1 cellular context compared by ENCODE assay signal in the genomic region with DNA sequence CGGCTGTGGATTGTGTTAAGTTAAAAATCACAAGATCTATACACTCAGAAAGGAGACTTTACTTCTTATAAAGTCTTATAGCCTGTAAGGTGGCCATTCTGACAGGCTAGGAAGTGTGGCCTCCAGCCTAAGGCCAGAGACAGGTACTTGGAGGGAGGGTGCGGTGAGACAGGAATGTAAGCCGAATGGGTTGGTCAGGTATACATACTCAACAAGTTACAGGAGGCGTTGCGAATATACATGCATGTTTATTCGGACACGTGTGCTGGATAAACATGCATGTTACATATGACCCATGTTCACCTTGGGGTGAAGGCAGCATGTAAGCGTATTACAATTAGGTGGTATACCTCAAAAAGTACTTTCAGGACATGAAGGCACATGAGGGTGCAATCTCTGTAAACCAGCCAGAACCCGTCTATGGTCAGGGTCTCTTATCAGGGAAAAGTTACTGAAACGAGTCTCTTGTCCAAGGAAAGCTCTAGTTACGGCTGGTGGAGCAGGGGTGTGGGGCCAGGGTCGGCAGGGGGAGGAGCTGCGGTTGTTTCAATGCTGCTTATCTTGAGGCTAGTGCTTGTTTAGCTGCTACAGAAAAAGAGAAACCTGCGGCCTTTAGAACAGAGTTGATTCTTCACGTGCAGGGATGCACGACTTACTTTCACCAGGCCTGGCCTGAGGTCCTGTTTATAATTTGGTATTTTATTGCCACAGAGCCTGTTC.
TF ChIP-seq lines count a peak whose summit lies in the region.

No MANE protein-coding gene starts in this region.

TF ChIP-seq in K562, 482 proteins besides CTCF, POLR2A, EP300 and RAD21 (continued from another document):
- no peak for TF ChIP-seq YY1 (IDR thresholded peaks at IDR 0.05; ENCODE audit: borderline replicate concordance in 1 of 3, control insufficient read depth in 1 of 3, extremely low read depth in 1 of 3, insufficient read depth in 3 of 3, insufficient read length in 1 of 3, insufficient replicate concordance in 2 of 3, low read depth in 1 of 3, low read length in 2 of 3)
- TF ChIP-seq HES1 (IDR thresholded peaks at IDR 0.05; ENCODE audit: low read depth): peak; percentile 89
- TF ChIP-seq POLR3G (IDR thresholded peaks at IDR 0.05; ENCODE audit: extremely low read depth, insufficient read length, insufficient replicate concordance): no peak
- TF ChIP-seq ZNF165 (CRISPR knock-in tag; IDR thresholded peaks at IDR 0.05; ENCODE audit: borderline replicate concordance): no peak
- no peak for TF ChIP-seq ZNF778 (CRISPR knock-in tag; IDR thresholded peaks at IDR 0.05)
- 0 out of 2 replicates have a peak, but pooled peaks have one; percentile 60 for TF ChIP-seq ZC3H8 (IDR thresholded peaks at IDR 0.05)
- no peak for TF ChIP-seq CHCHD3 (CRISPR knock-in tag; IDR thresholded peaks at IDR 0.05)
- no peak for TF ChIP-seq ZNF655 (CRISPR knock-in tag; IDR thresholded peaks at IDR 0.05)
- TF ChIP-seq ZC3H4 (CRISPR knock-in tag; IDR thresholded peaks at IDR 0.05; ENCODE audit: borderline replicate concordance): no peak
- no peak for TF ChIP-seq SP2 (IDR thresholded peaks at IDR 0.05; ENCODE audit: extremely low read depth, low read depth, low read length, poor library complexity, severe bottlenecking)
- no peak for TF ChIP-seq SNRNP70 (optimal IDR thresholded peaks at IDR 0.05; ENCODE audit: low read depth, low read length)
- TF ChIP-seq MCM3 (IDR thresholded peaks at IDR 0.05): no peak
- TF ChIP-seq, protein P1, sequence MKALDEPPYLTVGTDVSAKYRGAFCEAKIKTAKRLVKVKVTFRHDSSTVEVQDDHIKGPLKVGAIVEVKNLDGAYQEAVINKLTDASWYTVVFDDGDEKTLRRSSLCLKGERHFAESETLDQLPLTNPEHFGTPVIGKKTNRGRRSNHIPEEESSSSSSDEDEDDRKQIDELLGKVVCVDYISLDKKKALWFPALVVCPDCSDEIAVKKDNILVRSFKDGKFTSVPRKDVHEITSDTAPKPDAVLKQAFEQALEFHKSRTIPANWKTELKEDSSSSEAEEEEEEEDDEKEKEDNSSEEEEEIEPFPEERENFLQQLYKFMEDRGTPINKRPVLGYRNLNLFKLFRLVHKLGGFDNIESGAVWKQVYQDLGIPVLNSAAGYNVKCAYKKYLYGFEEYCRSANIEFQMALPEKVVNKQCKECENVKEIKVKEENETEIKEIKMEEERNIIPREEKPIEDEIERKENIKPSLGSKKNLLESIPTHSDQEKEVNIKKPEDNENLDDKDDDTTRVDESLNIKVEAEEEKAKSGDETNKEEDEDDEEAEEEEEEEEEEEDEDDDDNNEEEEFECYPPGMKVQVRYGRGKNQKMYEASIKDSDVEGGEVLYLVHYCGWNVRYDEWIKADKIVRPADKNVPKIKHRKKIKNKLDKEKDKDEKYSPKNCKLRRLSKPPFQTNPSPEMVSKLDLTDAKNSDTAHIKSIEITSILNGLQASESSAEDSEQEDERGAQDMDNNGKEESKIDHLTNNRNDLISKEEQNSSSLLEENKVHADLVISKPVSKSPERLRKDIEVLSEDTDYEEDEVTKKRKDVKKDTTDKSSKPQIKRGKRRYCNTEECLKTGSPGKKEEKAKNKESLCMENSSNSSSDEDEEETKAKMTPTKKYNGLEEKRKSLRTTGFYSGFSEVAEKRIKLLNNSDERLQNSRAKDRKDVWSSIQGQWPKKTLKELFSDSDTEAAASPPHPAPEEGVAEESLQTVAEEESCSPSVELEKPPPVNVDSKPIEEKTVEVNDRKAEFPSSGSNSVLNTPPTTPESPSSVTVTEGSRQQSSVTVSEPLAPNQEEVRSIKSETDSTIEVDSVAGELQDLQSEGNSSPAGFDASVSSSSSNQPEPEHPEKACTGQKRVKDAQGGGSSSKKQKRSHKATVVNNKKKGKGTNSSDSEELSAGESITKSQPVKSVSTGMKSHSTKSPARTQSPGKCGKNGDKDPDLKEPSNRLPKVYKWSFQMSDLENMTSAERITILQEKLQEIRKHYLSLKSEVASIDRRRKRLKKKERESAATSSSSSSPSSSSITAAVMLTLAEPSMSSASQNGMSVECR (CRISPR knock-in tag; IDR thresholded peaks at IDR 0.05): peak; percentile 64; the same call in 1 of the 2 replicates
- peak; percentile 48 for TF ChIP-seq HMGN3 (IDR thresholded peaks at IDR 0.05; ENCODE audit: borderline replicate concordance, extremely low read depth, insufficient read length, low read depth, low read length)
- TF ChIP-seq KHSRP (IDR thresholded peaks at IDR 0.05): no peak
- TF ChIP-seq, protein P2, sequence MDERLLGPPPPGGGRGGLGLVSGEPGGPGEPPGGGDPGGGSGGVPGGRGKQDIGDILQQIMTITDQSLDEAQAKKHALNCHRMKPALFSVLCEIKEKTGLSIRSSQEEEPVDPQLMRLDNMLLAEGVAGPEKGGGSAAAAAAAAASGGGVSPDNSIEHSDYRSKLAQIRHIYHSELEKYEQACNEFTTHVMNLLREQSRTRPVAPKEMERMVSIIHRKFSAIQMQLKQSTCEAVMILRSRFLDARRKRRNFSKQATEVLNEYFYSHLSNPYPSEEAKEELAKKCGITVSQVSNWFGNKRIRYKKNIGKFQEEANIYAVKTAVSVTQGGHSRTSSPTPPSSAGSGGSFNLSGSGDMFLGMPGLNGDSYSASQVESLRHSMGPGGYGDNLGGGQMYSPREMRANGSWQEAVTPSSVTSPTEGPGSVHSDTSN (CRISPR knock-in tag; IDR thresholded peaks at IDR 0.05; ENCODE audit: low read depth): no peak
- TF ChIP-seq, protein P2 (tag; conservative IDR thresholded peaks at IDR 0.05; ENCODE audit: low read depth): no peak
- TF ChIP-seq, protein P3, sequence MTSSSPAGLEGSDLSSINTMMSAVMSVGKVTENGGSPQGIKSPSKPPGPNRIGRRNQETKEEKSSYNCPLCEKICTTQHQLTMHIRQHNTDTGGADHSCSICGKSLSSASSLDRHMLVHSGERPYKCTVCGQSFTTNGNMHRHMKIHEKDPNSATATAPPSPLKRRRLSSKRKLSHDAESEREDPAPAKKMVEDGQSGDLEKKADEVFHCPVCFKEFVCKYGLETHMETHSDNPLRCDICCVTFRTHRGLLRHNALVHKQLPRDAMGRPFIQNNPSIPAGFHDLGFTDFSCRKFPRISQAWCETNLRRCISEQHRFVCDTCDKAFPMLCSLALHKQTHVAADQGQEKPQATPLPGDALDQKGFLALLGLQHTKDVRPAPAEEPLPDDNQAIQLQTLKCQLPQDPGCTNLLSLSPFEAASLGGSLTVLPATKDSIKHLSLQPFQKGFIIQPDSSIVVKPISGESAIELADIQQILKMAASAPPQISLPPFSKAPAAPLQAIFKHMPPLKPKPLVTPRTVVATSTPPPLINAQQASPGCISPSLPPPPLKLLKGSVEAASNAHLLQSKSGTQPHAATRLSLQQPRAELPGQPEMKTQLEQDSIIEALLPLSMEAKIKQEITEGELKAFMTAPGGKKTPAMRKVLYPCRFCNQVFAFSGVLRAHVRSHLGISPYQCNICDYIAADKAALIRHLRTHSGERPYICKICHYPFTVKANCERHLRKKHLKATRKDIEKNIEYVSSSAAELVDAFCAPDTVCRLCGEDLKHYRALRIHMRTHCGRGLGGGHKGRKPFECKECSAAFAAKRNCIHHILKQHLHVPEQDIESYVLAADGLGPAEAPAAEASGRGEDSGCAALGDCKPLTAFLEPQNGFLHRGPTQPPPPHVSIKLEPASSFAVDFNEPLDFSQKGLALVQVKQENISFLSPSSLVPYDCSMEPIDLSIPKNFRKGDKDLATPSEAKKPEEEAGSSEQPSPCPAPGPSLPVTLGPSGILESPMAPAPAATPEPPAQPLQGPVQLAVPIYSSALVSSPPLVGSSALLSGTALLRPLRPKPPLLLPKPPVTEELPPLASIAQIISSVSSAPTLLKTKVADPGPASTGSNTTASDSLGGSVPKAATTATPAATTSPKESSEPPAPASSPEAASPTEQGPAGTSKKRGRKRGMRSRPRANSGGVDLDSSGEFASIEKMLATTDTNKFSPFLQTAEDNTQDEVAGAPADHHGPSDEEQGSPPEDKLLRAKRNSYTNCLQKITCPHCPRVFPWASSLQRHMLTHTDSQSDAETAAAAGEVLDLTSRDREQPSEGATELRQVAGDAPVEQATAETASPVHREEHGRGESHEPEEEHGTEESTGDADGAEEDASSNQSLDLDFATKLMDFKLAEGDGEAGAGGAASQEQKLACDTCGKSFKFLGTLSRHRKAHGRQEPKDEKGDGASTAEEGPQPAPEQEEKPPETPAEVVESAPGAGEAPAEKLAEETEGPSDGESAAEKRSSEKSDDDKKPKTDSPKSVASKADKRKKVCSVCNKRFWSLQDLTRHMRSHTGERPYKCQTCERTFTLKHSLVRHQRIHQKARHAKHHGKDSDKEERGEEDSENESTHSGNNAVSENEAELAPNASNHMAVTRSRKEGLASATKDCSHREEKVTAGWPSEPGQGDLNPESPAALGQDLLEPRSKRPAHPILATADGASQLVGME (CRISPR knock-in tag; IDR thresholded peaks at IDR 0.05): no peak
- TF ChIP-seq KAT8 (IDR thresholded peaks at IDR 0.05; ENCODE audit: low read depth): no peak
- no peak for TF ChIP-seq ZBTB8A (IDR thresholded peaks at IDR 0.05; ENCODE audit: partially characterized antibody)
- TF ChIP-seq, protein P4, sequence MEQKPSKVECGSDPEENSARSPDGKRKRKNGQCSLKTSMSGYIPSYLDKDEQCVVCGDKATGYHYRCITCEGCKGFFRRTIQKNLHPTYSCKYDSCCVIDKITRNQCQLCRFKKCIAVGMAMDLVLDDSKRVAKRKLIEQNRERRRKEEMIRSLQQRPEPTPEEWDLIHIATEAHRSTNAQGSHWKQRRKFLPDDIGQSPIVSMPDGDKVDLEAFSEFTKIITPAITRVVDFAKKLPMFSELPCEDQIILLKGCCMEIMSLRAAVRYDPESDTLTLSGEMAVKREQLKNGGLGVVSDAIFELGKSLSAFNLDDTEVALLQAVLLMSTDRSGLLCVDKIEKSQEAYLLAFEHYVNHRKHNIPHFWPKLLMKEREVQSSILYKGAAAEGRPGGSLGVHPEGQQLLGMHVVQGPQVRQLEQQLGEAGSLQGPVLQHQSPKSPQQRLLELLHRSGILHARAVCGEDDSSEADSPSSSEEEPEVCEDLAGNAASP (IDR thresholded peaks at IDR 0.05): no peak
- TF ChIP-seq NCOA2 (IDR thresholded peaks at IDR 0.05; ENCODE audit: partially characterized antibody in 2 of 2): no peak
- TF ChIP-seq HNRNPLL (IDR thresholded peaks at IDR 0.05; ENCODE audit: low read depth, low read length, poor library complexity, severe bottlenecking): no peak
- TF ChIP-seq HNRNPL (IDR thresholded peaks at IDR 0.05; ENCODE audit: low read depth, low read length): no peak
- TF ChIP-seq, protein P5, sequence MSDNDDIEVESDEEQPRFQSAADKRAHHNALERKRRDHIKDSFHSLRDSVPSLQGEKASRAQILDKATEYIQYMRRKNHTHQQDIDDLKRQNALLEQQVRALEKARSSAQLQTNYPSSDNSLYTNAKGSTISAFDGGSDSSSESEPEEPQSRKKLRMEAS (CRISPR knock-in tag; IDR thresholded peaks at IDR 0.05): peak; percentile 70
- peak; percentile 59; the same call in 1 of the 2 replicates for TF ChIP-seq PML (IDR thresholded peaks at IDR 0.05; ENCODE audit: low read length)
- TF ChIP-seq HNRNPK (IDR thresholded peaks at IDR 0.05; ENCODE audit: low read depth, low read length, poor library complexity, severe bottlenecking): no peak
- TF ChIP-seq ZNF609 (CRISPR knock-in tag; IDR thresholded peaks at IDR 0.05; ENCODE audit: borderline replicate concordance): no peak
